In the genomic region with DNA sequence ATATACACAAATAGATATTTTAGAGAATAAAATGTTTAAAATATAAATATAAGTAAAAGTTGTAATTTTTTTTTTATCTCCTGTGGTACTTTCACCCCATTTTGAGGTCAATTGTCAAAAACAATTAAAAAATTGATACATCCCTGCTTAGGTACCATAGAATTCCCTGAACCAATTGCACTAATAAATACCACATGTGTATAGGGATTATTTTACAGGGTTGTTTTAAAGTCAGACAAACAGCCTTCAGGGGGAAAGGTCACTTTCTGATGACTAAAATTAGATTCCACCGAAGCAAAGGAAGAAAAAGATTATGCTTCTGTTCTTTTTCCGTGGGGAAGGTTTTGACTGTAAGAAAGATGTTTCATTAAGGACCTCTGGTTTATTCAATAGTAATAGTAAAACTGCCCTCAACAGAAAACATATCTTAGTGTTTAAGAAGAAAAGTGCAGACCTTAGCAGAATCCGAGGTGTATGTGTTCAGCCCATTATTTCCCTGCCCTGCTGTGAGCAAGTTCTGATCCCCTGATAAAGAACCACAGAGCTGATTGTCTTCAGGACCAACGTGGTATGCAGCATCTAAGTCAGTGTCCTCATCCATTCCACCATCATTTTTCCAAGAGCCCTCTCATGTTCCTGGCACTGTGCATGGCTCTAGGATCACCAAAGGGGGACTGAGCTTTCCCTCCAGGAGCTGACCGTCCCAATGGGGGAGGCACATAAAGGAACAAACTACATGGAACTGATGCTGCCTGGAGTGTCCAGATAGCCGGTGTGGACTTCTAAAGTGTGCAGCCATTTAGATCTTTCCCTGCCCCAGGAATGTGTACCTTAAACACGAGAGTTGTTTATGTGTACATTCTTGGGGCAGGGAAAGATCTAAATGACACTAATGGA, we compare ENCODE assay signal across 10 cellular contexts. TPM values are rescaled to one million over a fixed set of nuclear protein-coding genes. Genes with fewer than 3 reads are reported as not detected.
DNase-seq lines count a peak whose midpoint lies in the region; ATAC-seq and TF ChIP-seq lines count a peak whose summit lies in the region.
"Had no signal": no experiment of that assay in that cellular context is flagged by ENCODE, and none has a peak within 500 bp of the region (broad histone marks: within the 10 kb centered on the region; RNA-seq: fewer than 3 reads in every experiment).

No MANE protein-coding gene starts in this region.

- TF ChIP-seq POLR2A in gastroesophageal sphincter (IDR thresholded peaks at IDR 0.05) (no peak), sigmoid colon (IDR thresholded peaks at IDR 0.05) (no peak)

- in situ Hi-C loops in G401 (cut with HindIII; ENCODE audit: low sequenced_read_pairs) = no loop called here

- DNase-seq in G401 (ENCODE audit: low spot score) (peak; percentile 27), SJSA1 (ENCODE audit: low read depth in 1 of 2, low spot score in 2 of 2) (peak in 1 of 2 experiments; percentile 11), sigmoid colon (no peak), H4 (ENCODE audit: low spot score) (no peak), DMS153 treated with DMSO at 0.1 percent for 48 hours (lab: John Stamatoyannopoulos, UW; ENCODE audit: unreplicated experiment) (no peak), A673 (ENCODE audit: low spot score) (no peak)
- DNase-seq: CD4-positive, alpha-beta T cell had no signal

- H3K4me1 ChIP-seq in SJSA1 (replicated peaks) = peaks cover 46% of the 10 kb centered on the region
- peaks cover 27 to 100% (median 40%) of the 10 kb centered on the region in 3 donors for H3K4me1 ChIP-seq in gastroesophageal sphincter
- peaks cover 0 to 100% (median 96%) of the 10 kb centered on the region in 4 donors for H3K4me1 ChIP-seq in sigmoid colon
- H3K4me1 ChIP-seq in A673 (ENCODE audit: insufficient read depth, low read length, poor library complexity, severe bottlenecking) = peaks cover 4% of the 10 kb centered on the region

- ATAC-seq in gastroesophageal sphincter (no peak), HG02852 (IDR thresholded peaks at IDR 0.05; ENCODE audit: unreplicated experiment) (no peak)
- ATAC-seq: left lobe of liver had no signal

- intact Hi-C loops in sigmoid colon (cut with DNase I) = no loop called here
- intact Hi-C loops in A673 (cut with micrococcal nuclease; ENCODE audit: unreplicated experiment) = no loop called here

- CTCF ChIA-PET in A673 (lab: Charles Lee) = no interaction called here

- H3K4me3 ChIP-seq in SJSA1 (no peak overlapping the region), gastroesophageal sphincter (peak overlapping the region; percentile 1 to 38), sigmoid colon (peak overlapping the region in 1 of 4 donors; percentile 5), A673 (ENCODE audit: low read depth, low read length, poor library complexity, severe bottlenecking) (no peak overlapping the region)

- no peaks in the 10 kb centered on the region for H3K9me3 ChIP-seq in SJSA1 (replicated peaks)
- no peaks in the 10 kb centered on the region for H3K9me3 ChIP-seq in gastroesophageal sphincter
- no peaks in the 10 kb centered on the region for H3K9me3 ChIP-seq in sigmoid colon
- no peaks in the 10 kb centered on the region for H3K9me3 ChIP-seq in A673 (ENCODE audit: low read depth, low read length, poor library complexity, severe bottlenecking)

- H3K36me3 ChIP-seq in SJSA1 = no peaks in the 10 kb centered on the region
- no peaks in the 10 kb centered on the region for H3K36me3 ChIP-seq in gastroesophageal sphincter
- H3K36me3 ChIP-seq in sigmoid colon = no peaks in the 10 kb centered on the region
- no peaks in the 10 kb centered on the region for H3K36me3 ChIP-seq in A673 (ENCODE audit: insufficient read depth, low read length, poor library complexity, severe bottlenecking)

- TF ChIP-seq CTCF in gastroesophageal sphincter (IDR thresholded peaks at IDR 0.05) (no peak), sigmoid colon (IDR thresholded peaks at IDR 0.05) (no peak), A673 (conservative IDR thresholded peaks at IDR 0.05; ENCODE audit: low read depth, low read length) (no peak)

- WGBS in gastroesophageal sphincter (ENCODE audit: low coverage in 1 of 2), 2 donors = 36 to 41% methylated on average over 6 to 7 of the region's 7 CpGs
- 70 to 71% methylated on average over 7 of the region's 7 CpGs for WGBS in sigmoid colon, 2 donors

- H3K27me3 ChIP-seq in SJSA1 (replicated peaks) (no peaks in the 10 kb centered on the region), gastroesophageal sphincter (no peaks in the 10 kb centered on the region), sigmoid colon (no peaks in the 10 kb centered on the region), A673 (replicated peaks; ENCODE audit: insufficient read depth, low read depth, low read length, poor library complexity) (no peaks in the 10 kb centered on the region)

- TF ChIP-seq EP300 in gastroesophageal sphincter (IDR thresholded peaks at IDR 0.05) (no peak), sigmoid colon (IDR thresholded peaks at IDR 0.05) (no peak)

- no TSS peak for BruUV-seq in A673 (replicated peaks; lab: Mats Ljungman, UMichigan)

- POLR2A ChIA-PET in A673 (lab: Charles Lee; ENCODE audit: low non-redundant PET) = no interaction called here

- H3K27ac ChIP-seq in SJSA1 = peak overlapping the region; percentile 75
- H3K27ac ChIP-seq in gastroesophageal sphincter = peak overlapping the region; percentile 31 to 91 (median 86)
- peak overlapping the region; percentile 87 to 95 (median 89) for H3K27ac ChIP-seq in sigmoid colon
- H3K27ac ChIP-seq in A673 (ENCODE audit: low read depth, low read length, poor library complexity, severe bottlenecking) = no peak overlapping the region

RNA-seq across cellular contexts. Expression of gene SCHIP1, which starts 16.2 kb away (rescaled TPM):
- 0.25 and 5.0 TPM in 2 replicates for total RNA-seq in G401 (2014; rRNA removed; shearing (Covaris generic))
- total RNA-seq in SJSA1 (2014; rRNA removed; shearing (Covaris generic)) = 1.5 and 9.4 TPM in 2 replicates
- total RNA-seq in gastroesophageal sphincter (10 to 100 TPM; 19.6 to 47.1 (median 30.2) TPM), sigmoid colon (10 to 100 TPM; 19.9 to 44.1 (median 31.3) TPM), A673 (2021) (0.11 and 0.35 TPM in 2 replicates)
- polyA plus RNA-seq in sigmoid colon = 1 to 10 TPM in 2 of 3 donors, not detected in 1; 1.8 to 4.1 TPM
- 3.2 and 3.4 TPM in 2 replicates for total RNA-seq in H4 (2014; rRNA removed; shearing (Covaris generic))
- total RNA-seq: CD4-positive, alpha-beta T cell had no signal

Comparison
In these comparisons a context has a peak if more than half of its experiments do, and no peak if none do; other contexts are left out.
1. H3K4me3 ChIP-seq: peak in gastroesophageal sphincter (2 of 2); none in SJSA1 (single experiment) and A673 (single experiment).